8 cellular contexts compared by ENCODE assay signal in genomic region chr3:48435774-48436476, GRCh38. TPM values are rescaled to one million over a fixed set of nuclear protein-coding genes. Genes with fewer than 3 reads are reported as not detected.
DNase-seq lines count a peak whose midpoint lies in the region; ATAC-seq and TF ChIP-seq lines count a peak whose summit lies in the region.

No MANE protein-coding gene starts in this region.

- in situ Hi-C loops in ACHN (cut with HindIII; ENCODE audit: low pct_ligation_motif_present, low pct_unique_long_range_greater_than_20kb, low sequenced_read_pairs) = no loop called here

- peak; percentile 35 for ATAC-seq in GM18907 (IDR thresholded peaks at IDR 0.05; ENCODE audit: unreplicated experiment)
- ATAC-seq in GM21825 (IDR thresholded peaks at IDR 0.05; ENCODE audit: unreplicated experiment) = no peak

- H3K36me3 ChIP-seq in kidney epithelial cell (ENCODE audit: control insufficient read depth, insufficient read depth, low read length) = no peaks in the 10 kb centered on the region

- H3K4me3 ChIP-seq in kidney epithelial cell (ENCODE audit: low read depth, low read length) = no peak overlapping the region

- DNase-seq in ACHN = peak; percentile 80
- peak; percentile 46 for DNase-seq in NCI-H2227 treated with DMSO at 0.1 percent for 48 hours (lab: John Stamatoyannopoulos, UW)
- DNase-seq in activated CD4-positive, CD25-positive, alpha-beta regulatory T cell (lab: John Stamatoyannopoulos, UW) = peak; percentile 63 to 73 (median 70)
- peak; percentile 93 for DNase-seq in cerebellar cortex (ENCODE audit: low spot score)
- DNase-seq in kidney epithelial cell (ENCODE audit: low read depth) = no peak
- DNase-seq in stimulated activated CD4-positive, alpha-beta T cell treated with anti-CD3 and anti-CD28 coated beads, Interleukin-1b, Interleukin-23, amount 100 ng/mL, for 1 hour (ENCODE audit: low read depth in 2 of 2) = peak; percentile 69 to 72

- peak; percentile 100 for TF ChIP-seq CTCF in kidney epithelial cell (IDR thresholded peaks at IDR 0.05; ENCODE audit: insufficient read depth, low read length, poor library complexity, severe bottlenecking)

- H3K27me3 ChIP-seq in kidney epithelial cell (ENCODE audit: control insufficient read depth, insufficient read depth, low read length) = no peaks in the 10 kb centered on the region

RNA-seq across cellular contexts. Expression of gene CCDC51, which starts 4.0 kb away (rescaled TPM):
- total RNA-seq in kidney epithelial cell = 39.2 and 46.4 TPM in 2 replicates

RNA-seq across cellular contexts. Expression of gene TMA7, which starts 4.1 kb away (rescaled TPM):
- total RNA-seq in kidney epithelial cell = 374 and 462 TPM in 2 replicates

RNA-seq across cellular contexts. Expression of gene PLXNB1, which starts 6.0 kb away (rescaled TPM):
- 115 and 137 TPM in 2 replicates for total RNA-seq in kidney epithelial cell

RNA-seq across cellular contexts. Expression of gene ATRIP, which starts 10.6 kb away (rescaled TPM):
- total RNA-seq in kidney epithelial cell = 5.7 and 6.8 TPM in 2 replicates
